Comparison of ENCODE assay signal across 25 cellular contexts in the genomic region with DNA sequence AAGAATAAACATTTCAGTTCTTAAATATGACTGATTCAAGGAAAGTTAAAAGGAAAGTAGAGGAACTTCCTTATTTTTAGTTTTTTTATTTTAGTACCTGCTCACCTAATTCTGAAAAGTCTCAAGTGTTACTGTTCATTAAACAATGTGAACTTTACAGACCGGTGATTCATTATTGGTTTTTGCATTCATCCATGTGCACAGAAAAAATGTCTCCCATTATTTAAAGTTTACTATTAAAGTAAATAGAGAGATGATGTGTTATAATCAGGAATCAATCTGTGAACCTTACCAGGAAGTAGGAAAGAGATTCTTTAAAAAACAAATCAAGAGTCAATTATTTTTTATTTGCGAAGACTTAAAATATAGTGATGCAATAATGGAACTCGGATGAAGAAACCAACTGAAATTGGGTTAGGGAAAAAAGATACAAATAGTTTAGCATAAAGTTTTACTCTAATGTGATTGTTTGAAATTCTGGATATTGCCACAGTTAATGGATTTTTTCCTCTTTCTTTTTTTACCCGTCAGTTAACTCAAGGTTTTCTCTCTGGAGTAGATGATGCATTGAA.
"Had no signal": no experiment of that assay in that cellular context is flagged by ENCODE, and none has a peak within 500 bp of the region (broad histone marks: within the 10 kb centered on the region; RNA-seq: fewer than 3 reads in every experiment).

No MANE protein-coding gene starts in this region.

- H3K27me3 ChIP-seq: breast epithelium had no signal

- ATAC-seq: activated CD8-positive, alpha-beta T cell treated with anti-CD3 and anti-CD28 coated beads, Interleukin-2, amount 10 ng/mL, durations not matched to agents 7 days and 5 days; T-helper 17 cell; WTC11 had no signal

- DNase-seq: activated CD4-positive, alpha-beta T cell treated with anti-CD3 and anti-CD28 coated beads for 48 hours; activated CD4-positive, alpha-beta T cell treated with anti-CD3 and anti-CD28 coated beads, Interleukin-2, amount 50 U/mL, for 4 hours; activated CD4-positive, CD25-positive, alpha-beta regulatory T cell treated with anti-CD3 and anti-CD28 coated beads, Interleukin-2, amount 50 U/mL, for 72 hours; activated CD8-positive, alpha-beta memory T cell treated with anti-CD3 and anti-CD28 coated beads, Interleukin-2, amount 50 U/mL, for 48 hours; activated CD8-positive, alpha-beta T cell treated with anti-CD3 and anti-CD28 coated beads, Interleukin-2, amount 10 ng/mL, durations not matched to agents 7 days and 5 days; activated naive CD4-positive, alpha-beta T cell treated with anti-CD3 and anti-CD28 coated beads, Interleukin-2, amount 50 U/mL, for 16 hours; activated naive CD8-positive, alpha-beta T cell treated with anti-CD3 and anti-CD28 coated beads, Interleukin-2, amount 10 ng/mL, durations not matched to agents 7 days and 5 days; activated T-cell treated with anti-CD3 and anti-CD28 coated beads, Interleukin-2, amount 50 U/mL, for 1 hour; aorta; caudate nucleus; Karpas-422; MM.1S; NCI-H1105; NCI-H1436; NCI-H1694 treated with DMSO at 0.1 percent for 48 hours; NCI-H2029 treated with DMSO at 0.1 percent for 48 hours; NCI-H345; NCI-H510A treated with DMSO at 0.1 percent for 48 hours; NCI-H69; OCI-M1; SHP77 treated with DMSO at 0.1 percent for 48 hours; T-helper 17 cell; T-helper 9 cell had no signal

- H3K36me3 ChIP-seq: breast epithelium had no signal

- H3K27ac ChIP-seq: breast epithelium had no signal

- H3K9me3 ChIP-seq: breast epithelium had no signal

- H3K4me3 ChIP-seq: breast epithelium had no signal

- H3K4me1 ChIP-seq: breast epithelium had no signal
